Comparison of ENCODE assay signal across 8 cellular contexts in genomic region chr7:130918129-130919052, GRCh38.
DNase-seq lines count a peak whose midpoint lies in the region; ATAC-seq and TF ChIP-seq lines count a peak whose summit lies in the region.
"Had no signal": no experiment of that assay in that cellular context is flagged by ENCODE, and none has a peak within 500 bp of the region (broad histone marks: within the 10 kb centered on the region; RNA-seq: fewer than 3 reads in every experiment).

No MANE protein-coding gene starts in this region.

- H3K9me3 ChIP-seq in esophagus (ENCODE audit: control insufficient read depth in 2 of 2, insufficient read depth in 1 of 2, low read depth in 1 of 2, low read length in 1 of 2) (no peaks in the 10 kb centered on the region), smooth muscle cell (replicated peaks; ENCODE audit: low read depth) (no peaks in the 10 kb centered on the region), WERI-Rb-1 (ENCODE audit: severe bottlenecking) (no peaks in the 10 kb centered on the region)

- peak overlapping the region; percentile 48 for H3K9ac ChIP-seq in smooth muscle cell (ENCODE audit: low read depth)

- no peaks in the 10 kb centered on the region for H3K36me3 ChIP-seq in GM23338 (ENCODE audit: insufficient read depth)
- peaks cover 0 to 3% of the 10 kb centered on the region in 2 donors for H3K36me3 ChIP-seq in esophagus (ENCODE audit: control insufficient read depth in 2 of 2, insufficient read depth in 2 of 2, low read length in 1 of 2)
- H3K36me3 ChIP-seq in smooth muscle cell (ENCODE audit: low read depth) = no peaks in the 10 kb centered on the region
- no peaks in the 10 kb centered on the region for H3K36me3 ChIP-seq in WERI-Rb-1
- H3K36me3 ChIP-seq: cardiac muscle cell had no signal

- H3K27me3 ChIP-seq in GM23338 (ENCODE audit: insufficient read depth) (no peaks in the 10 kb centered on the region), esophagus (ENCODE audit: control insufficient read depth in 1 of 2, insufficient read depth in 2 of 2, low read length in 2 of 2) (no peaks in the 10 kb centered on the region), smooth muscle cell (ENCODE audit: low read depth) (no peaks in the 10 kb centered on the region), WERI-Rb-1 (ENCODE audit: insufficient read depth, low read depth, severe bottlenecking) (no peaks in the 10 kb centered on the region)
- H3K27me3 ChIP-seq: cardiac muscle cell had no signal

- peak overlapping the region; percentile 6; the same call in 1 of the 2 replicates for H3K27ac Mint-ChIP-seq in GM23338
- H3K27ac Mint-ChIP-seq in T-helper 1 cell treated with Interleukin-12 subunit alpha and Interleukin-12 subunit beta and Interleukin-4 antibody, amounts not matched to agents 30 μg/mL and 1 μg/mL, for 36 hours = peak overlapping the region; percentile 64

- H3K9me3 Mint-ChIP-seq in GM23338 = no peaks in the 10 kb centered on the region
- H3K9me3 Mint-ChIP-seq in T-helper 1 cell treated with Interleukin-12 subunit alpha and Interleukin-12 subunit beta and Interleukin-4 antibody, amounts not matched to agents 30 μg/mL and 1 μg/mL, for 36 hours = no peaks in the 10 kb centered on the region

- ATAC-seq in GM23338 (no peak), GM19395 (IDR thresholded peaks at IDR 0.05; ENCODE audit: unreplicated experiment) (no peak)

- H3K79me2 ChIP-seq in GM23338 (replicated peaks; ENCODE audit: insufficient read depth) (no peaks in the 10 kb centered on the region), smooth muscle cell (ENCODE audit: low read depth) (peaks cover 4% of the 10 kb centered on the region)

- H3F3A ChIP-seq in GM23338 (replicated peaks; ENCODE audit: low read depth) = no peaks in the 10 kb centered on the region
- H3F3A ChIP-seq in smooth muscle cell (ENCODE audit: low read depth) = peaks cover 18% of the 10 kb centered on the region

- peaks cover 58% of the 10 kb centered on the region for H3K4me1 Mint-ChIP-seq in GM23338
- H3K4me1 Mint-ChIP-seq in T-helper 1 cell treated with Interleukin-12 subunit alpha and Interleukin-12 subunit beta and Interleukin-4 antibody, amounts not matched to agents 30 μg/mL and 1 μg/mL, for 36 hours (ENCODE audit: low read depth) = peaks cover 79% of the 10 kb centered on the region

- WGBS in esophagus, 2 donors = 60 to 62% methylated on average over 11 of the region's 11 CpGs
- WGBS in smooth muscle cell (ENCODE audit: low lambda C conversion rate) = 75% methylated on average over 11 of the region's 11 CpGs

- H2AFZ ChIP-seq in GM23338 (no peak overlapping the region), smooth muscle cell (ENCODE audit: low read depth) (no peak overlapping the region)

- no peaks in the 10 kb centered on the region for H3K36me3 Mint-ChIP-seq in GM23338 (ENCODE audit: low read depth)
- peaks cover 29% of the 10 kb centered on the region for H3K36me3 Mint-ChIP-seq in T-helper 1 cell treated with Interleukin-12 subunit alpha and Interleukin-12 subunit beta and Interleukin-4 antibody, amounts not matched to agents 30 μg/mL and 1 μg/mL, for 36 hours (ENCODE audit: low read depth)

- H3K27me3 Mint-ChIP-seq in GM23338 (ENCODE audit: insufficient read depth, low read depth, poor library complexity) = peaks cover 11% of the 10 kb centered on the region
- no peaks in the 10 kb centered on the region for H3K27me3 Mint-ChIP-seq in T-helper 1 cell treated with Interleukin-12 subunit alpha and Interleukin-12 subunit beta and Interleukin-4 antibody, amounts not matched to agents 30 μg/mL and 1 μg/mL, for 36 hours (ENCODE audit: low read depth)

- H3K27ac ChIP-seq in GM23338 (ENCODE audit: low read depth) = no peak overlapping the region
- H3K27ac ChIP-seq in esophagus (ENCODE audit: low read depth in 2 of 2, low read length in 1 of 2) = peak overlapping the region; percentile 65 to 69
- H3K27ac ChIP-seq in smooth muscle cell (ENCODE audit: low read depth) = peak overlapping the region; percentile 99
- no peak overlapping the region for H3K27ac ChIP-seq in WERI-Rb-1
- H3K27ac ChIP-seq: cardiac muscle cell had no signal

- TF ChIP-seq CTCF in GM23338 (conservative IDR thresholded peaks at IDR 0.05; ENCODE audit: low read depth in 2 of 2) = no peak
- TF ChIP-seq CTCF in smooth muscle cell (IDR thresholded peaks at IDR 0.05; ENCODE audit: borderline replicate concordance, insufficient read depth, poor library complexity, severe bottlenecking) = no peak
- TF ChIP-seq CTCF in WERI-Rb-1 (IDR thresholded peaks at IDR 0.05; ENCODE audit: low read depth, low read length) = no peak

- no peak overlapping the region for H3K4me3 Mint-ChIP-seq in GM23338
- H3K4me3 Mint-ChIP-seq in T-helper 1 cell treated with Interleukin-12 subunit alpha and Interleukin-12 subunit beta and Interleukin-4 antibody, amounts not matched to agents 30 μg/mL and 1 μg/mL, for 36 hours = no peak overlapping the region

- H3K4me2 ChIP-seq in GM23338 = no peak overlapping the region
- peak overlapping the region; percentile 66 for H3K4me2 ChIP-seq in smooth muscle cell

- H4K20me1 ChIP-seq in GM23338 (replicated peaks; ENCODE audit: insufficient read depth) (no peaks in the 10 kb centered on the region), smooth muscle cell (ENCODE audit: low read depth) (no peaks in the 10 kb centered on the region)

- H3K4me3 ChIP-seq in GM23338 (no peak overlapping the region), esophagus (ENCODE audit: low read depth in 1 of 2, low read length in 2 of 2) (no peak overlapping the region), smooth muscle cell (no peak overlapping the region), WERI-Rb-1 (ENCODE audit: low read depth, low read length) (no peak overlapping the region)
- H3K4me3 ChIP-seq: cardiac muscle cell had no signal

- no peaks in the 10 kb centered on the region for H3K9me2 ChIP-seq in GM23338 (ENCODE audit: insufficient read depth)

- DNase-seq in GM23338 (ENCODE audit: low spot score) = no peak
- no peak for DNase-seq in smooth muscle cell (lab: John Stamatoyannopoulos, UW; ENCODE audit: unreplicated experiment)
- no peak for DNase-seq in NCI-H524 (lab: John Stamatoyannopoulos, UW)
- no peak for DNase-seq in WERI-Rb-1

- H3K4me1 ChIP-seq in GM23338 (ENCODE audit: insufficient read depth) (peaks cover 28% of the 10 kb centered on the region), esophagus (ENCODE audit: control insufficient read depth in 2 of 2, insufficient read depth in 2 of 2, low read length in 1 of 2) (peaks cover 3 to 9% of the 10 kb centered on the region in 2 donors), smooth muscle cell (ENCODE audit: low read depth) (peaks cover 20% of the 10 kb centered on the region)

TF ChIP-seq in GM23338, 12 proteins besides CTCF, POLR2A, EP300 and RAD21 (continues in another document):
- TF ChIP-seq POLR2AphosphoS5 (IDR thresholded peaks at IDR 0.05; ENCODE audit: low read depth) (no peak), EZH2phosphoT487 (IDR thresholded peaks at IDR 0.05; ENCODE audit: unreplicated experiment) (no peak), ETS1 (IDR thresholded peaks at IDR 0.05) (no peak), EZH2 (IDR thresholded peaks at IDR 0.05; ENCODE audit: low read depth, unreplicated experiment) (no peak), ZNF114 (CRISPR knock-in tag; IDR thresholded peaks at IDR 0.05) (no peak), CREB1 (CRISPR knock-in tag; IDR thresholded peaks at IDR 0.05; ENCODE audit: low read depth) (no peak), NANOG (IDR thresholded peaks at IDR 0.05; ENCODE audit: borderline replicate concordance) (no peak), REST (IDR thresholded peaks at IDR 0.05; ENCODE audit: unreplicated experiment) (no peak)

Comparison
In these comparisons a context has a peak if more than half of its experiments do, and no peak if none do; other contexts are left out.
1. H3K27ac ChIP-seq: peak in esophagus (2 of 2) and smooth muscle cell (single experiment); none in GM23338 (single experiment) and WERI-Rb-1 (single experiment).